Comparison of ENCODE assay signal across 12 cellular contexts in genomic region chr6:1665214-1665613, GRCh38. TPM values are rescaled to one million over a fixed set of nuclear protein-coding genes. Genes with fewer than 3 reads are reported as not detected.
DNase-seq lines count a peak whose midpoint lies in the region; ATAC-seq and TF ChIP-seq lines count a peak whose summit lies in the region.
"Had no signal": no experiment of that assay in that cellular context is flagged by ENCODE, and none has a peak within 500 bp of the region (broad histone marks: within the 10 kb centered on the region; RNA-seq: fewer than 3 reads in every experiment).

No MANE protein-coding gene starts in this region.

- ATAC-seq in GM21367 (IDR thresholded peaks at IDR 0.05; ENCODE audit: unreplicated experiment) (peak; percentile 92), HG03095 (IDR thresholded peaks at IDR 0.05; ENCODE audit: unreplicated experiment) (peak; percentile 90)

- TF ChIP-seq POLR2A in esophagus muscularis mucosa (IDR thresholded peaks at IDR 0.05; ENCODE audit: low read depth): no peak

- peak overlapping the region; percentile 54; the same call in 1 of the 2 replicates for H3K9ac ChIP-seq in OCI-LY3 (ENCODE audit: low read length)
- H3K9ac ChIP-seq in trophoblast cell (ENCODE audit: low read length): no peak overlapping the region

- no peak overlapping the region for H4K12ac ChIP-seq in trophoblast cell (ENCODE audit: low read depth, low read length)

- TF ChIP-seq EP300 in esophagus muscularis mucosa (IDR thresholded peaks at IDR 0.05): no peak

- H4K20me1 ChIP-seq in OCI-LY3 (ENCODE audit: insufficient read depth, low read length): no peaks in the 10 kb centered on the region

- H3K4me2 ChIP-seq in OCI-LY3 (ENCODE audit: low read length) (peak overlapping the region; percentile 94), trophoblast cell (ENCODE audit: low read length) (no peak overlapping the region)

- peak overlapping the region; percentile 59 for H3K4me3 ChIP-seq in OCI-LY3 (ENCODE audit: low read length)
- no peak overlapping the region for H3K4me3 ChIP-seq in ascending aorta
- no peak overlapping the region for H3K4me3 ChIP-seq in trophoblast cell (ENCODE audit: low read depth, low read length)
- no peak overlapping the region for H3K4me3 ChIP-seq in esophagus muscularis mucosa
- H3K4me3 ChIP-seq: MG63 had no signal

- WGBS in trophoblast cell (ENCODE audit: extremely low coverage, insufficient coverage, insufficient read length): no CpG with 5 or more reads among the region's 2 CpGs
- WGBS in esophagus muscularis mucosa: 87% methylated on average over 2 of the region's 2 CpGs

- H2AK5ac ChIP-seq in trophoblast cell (ENCODE audit: low read length): no peak overlapping the region

- H3K14ac ChIP-seq in trophoblast cell (ENCODE audit: low read length): no peak overlapping the region

- intact Hi-C loops in ascending aorta (cut with DNase I): no loop called here
- intact Hi-C loops in esophagus muscularis mucosa (cut with DNase I): no loop called here

- H3K36me3 ChIP-seq in OCI-LY3 (replicated peaks; ENCODE audit: low read depth, low read length) (peaks cover 4% of the 10 kb centered on the region), ascending aorta (no peaks in the 10 kb centered on the region), trophoblast cell (ENCODE audit: control insufficient read depth in 1 of 2, insufficient read depth in 2 of 2, low read length in 2 of 2) (no peaks in the 10 kb centered on the region), esophagus muscularis mucosa (no peaks in the 10 kb centered on the region)
- H3K36me3 ChIP-seq: BE2C, MG63 had no signal

- DNase-seq in GM13977 (ENCODE audit: low spot score) (peak; percentile 65), ascending aorta (ENCODE audit: low spot score in 2 of 2) (no peak), trophoblast cell (no peak), esophagus muscularis mucosa (ENCODE audit: extremely low spot score) (no peak), DMS 273 treated with DMSO at 0.1 percent for 48 hours (lab: John Stamatoyannopoulos, UW) (no peak)
- DNase-seq: activated CD4-positive, alpha-beta T cell treated with anti-CD3 and anti-CD28 coated beads, Interleukin-2, amount 10 ng/mL, durations not matched to agents 24 days and 14 days; BE2C; MG63 had no signal

- H2BK5ac ChIP-seq in trophoblast cell (ENCODE audit: low read depth, low read length, poor library complexity): no peak overlapping the region

- TF ChIP-seq CTCF in GM13977 (IDR thresholded peaks at IDR 0.05; ENCODE audit: extremely low read depth, insufficient read depth, missing control alignments) (no peak), OCI-LY3 (IDR thresholded peaks at IDR 0.05; ENCODE audit: low read depth, low read length) (no peak), ascending aorta (IDR thresholded peaks at IDR 0.05) (no peak), esophagus muscularis mucosa (IDR thresholded peaks at IDR 0.05) (no peak)

- H3K18ac ChIP-seq in trophoblast cell (ENCODE audit: low read length): no peak overlapping the region

- H3K27ac ChIP-seq in OCI-LY3 (ENCODE audit: low read length) (peak overlapping the region; percentile 83), ascending aorta (no peak overlapping the region), trophoblast cell (ENCODE audit: low read depth, low read length) (no peak overlapping the region), esophagus muscularis mucosa (replicated peaks in 1 of 4) (no peak overlapping the region)
- H3K27ac ChIP-seq: RWPE1 had no signal

- H3K9me3 ChIP-seq in OCI-LY3 (ENCODE audit: insufficient read depth, low read length) (no peaks in the 10 kb centered on the region), ascending aorta (no peaks in the 10 kb centered on the region), trophoblast cell (ENCODE audit: insufficient read depth, low read depth, low read length) (peaks cover 2% of the 10 kb centered on the region), esophagus muscularis mucosa (no peaks in the 10 kb centered on the region)
- H3K9me3 ChIP-seq: BE2C, MG63 had no signal

- H3K27me3 ChIP-seq in OCI-LY3 (ENCODE audit: low read depth, low read length) (no peaks in the 10 kb centered on the region), ascending aorta (no peaks in the 10 kb centered on the region), trophoblast cell (ENCODE audit: insufficient read depth, low read length) (no peaks in the 10 kb centered on the region), esophagus muscularis mucosa (no peaks in the 10 kb centered on the region)
- H3K27me3 ChIP-seq: BE2C, MG63 had no signal

- H2AFZ ChIP-seq in OCI-LY3 (ENCODE audit: low read depth, low read length) (no peak overlapping the region), trophoblast cell (ENCODE audit: insufficient read depth, low read length, poor library complexity) (no peak overlapping the region)

- H3K79me2 ChIP-seq in OCI-LY3 (ENCODE audit: low read length) (no peaks in the 10 kb centered on the region), trophoblast cell (ENCODE audit: control insufficient read depth, insufficient read depth, low read length, poor library complexity) (no peaks in the 10 kb centered on the region)

- H3K4me1 ChIP-seq in OCI-LY3 (ENCODE audit: low read length) (peaks cover 45% of the 10 kb centered on the region), ascending aorta (no peaks in the 10 kb centered on the region), trophoblast cell (ENCODE audit: control insufficient read depth in 1 of 2, insufficient read depth in 2 of 2, low read length in 2 of 2) (peaks cover 0 to 2% of the 10 kb centered on the region in 2 experiments), esophagus muscularis mucosa (no peaks in the 10 kb centered on the region)

- no peak overlapping the region for H4K91ac ChIP-seq in trophoblast cell (ENCODE audit: low read depth, low read length)

- H3K79me1 ChIP-seq in trophoblast cell (ENCODE audit: low read length): no peaks in the 10 kb centered on the region

- no peak overlapping the region for H3K23ac ChIP-seq in trophoblast cell (ENCODE audit: low read length)

- in situ Hi-C loops in GM13977 (cut with MboI; ENCODE audit: low pct_unique_long_range_greater_than_20kb, low sequenced_read_pairs, unreplicated experiment): no loop called here

- H2BK12ac ChIP-seq in trophoblast cell (ENCODE audit: low read length): no peak overlapping the region

- no peak overlapping the region for H3K4ac ChIP-seq in trophoblast cell (ENCODE audit: low read depth, low read length)

- H2BK120ac ChIP-seq in trophoblast cell (ENCODE audit: insufficient read depth, low read length, poor library complexity): no peak overlapping the region

- H4K8ac ChIP-seq in trophoblast cell (ENCODE audit: low read depth, low read length): no peak overlapping the region

RNA-seq across cellular contexts. Expression of gene FOXC1, which starts 55.5 kb away (rescaled TPM):
- total RNA-seq in ascending aorta (125 TPM), esophagus muscularis mucosa (10 to 100 TPM in 3 of 4 donors, 1 to 10 TPM in 1; 8.7 to 19.7 (median 16.8) TPM)
- polyA plus RNA-seq in trophoblast cell (2013): 0.46 and 0.59 TPM in 2 replicates
